In the genomic region with DNA sequence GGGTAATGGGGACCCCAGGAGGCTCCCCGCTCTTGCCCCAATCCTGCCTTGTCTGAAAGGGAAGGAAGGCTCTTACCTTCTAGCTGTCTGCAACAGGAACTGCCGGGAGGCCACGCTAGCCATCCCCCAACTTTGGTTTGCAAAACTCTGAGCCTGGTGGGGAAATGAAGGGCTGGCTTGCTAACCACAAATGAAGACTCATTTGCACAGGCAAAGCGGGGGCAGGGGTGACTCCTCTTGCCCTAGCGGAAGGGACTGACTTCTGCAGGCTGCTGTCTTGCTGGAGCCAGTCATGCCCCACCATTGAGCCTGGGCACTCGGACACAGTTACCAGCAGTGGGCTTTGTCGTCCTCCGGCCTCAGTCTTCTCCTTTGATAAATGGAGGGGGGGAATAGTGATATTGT, we compare ENCODE assay signal across 9 cellular contexts. TPM values are rescaled to one million over a fixed set of nuclear protein-coding genes. Genes with fewer than 3 reads are reported as not detected.
DNase-seq lines count a peak whose midpoint lies in the region; ATAC-seq and TF ChIP-seq lines count a peak whose summit lies in the region.
"Had no signal": no experiment of that assay in that cellular context is flagged by ENCODE, and none has a peak within 500 bp of the region (broad histone marks: within the 10 kb centered on the region; RNA-seq: fewer than 3 reads in every experiment).

No MANE protein-coding gene starts in this region.

- H3K4me3 Mint-ChIP-seq in HFFc6: no peak overlapping the region
- H3K4me3 Mint-ChIP-seq: nephron had no signal

- no peaks in the 10 kb centered on the region for H3K36me3 ChIP-seq in body of pancreas (replicated peaks in 1 of 2; ENCODE audit: insufficient read depth in 1 of 2, low read depth in 2 of 2)
- no peaks in the 10 kb centered on the region for H3K36me3 ChIP-seq in sigmoid colon

- no peaks in the 10 kb centered on the region for H3K36me3 Mint-ChIP-seq in HFFc6 (ENCODE audit: low read depth)

- H3K9me3 ChIP-seq in body of pancreas (no peaks in the 10 kb centered on the region), sigmoid colon (no peaks in the 10 kb centered on the region)

- in situ Hi-C loops in GM18951 (cut with MboI; ENCODE audit: low sequenced_read_pairs, unreplicated experiment): no loop called here

- no peaks in the 10 kb centered on the region for H3K9me3 Mint-ChIP-seq in HFFc6
- H3K9me3 Mint-ChIP-seq: nephron had no signal

- H3K4me1 ChIP-seq in body of pancreas (no peaks in the 10 kb centered on the region), sigmoid colon (no peaks in the 10 kb centered on the region)

- no peak overlapping the region for H3K27ac Mint-ChIP-seq in HFFc6
- H3K27ac Mint-ChIP-seq: nephron had no signal

- no peak overlapping the region for H3K27ac ChIP-seq in body of pancreas
- H3K27ac ChIP-seq in sigmoid colon: no peak overlapping the region

- H3K4me3 ChIP-seq in body of pancreas (no peak overlapping the region), sigmoid colon (no peak overlapping the region)

- peaks cover 16% of the 10 kb centered on the region for H3K27me3 Mint-ChIP-seq in HFFc6 (ENCODE audit: insufficient read depth)

- no peaks in the 10 kb centered on the region for H3K4me1 Mint-ChIP-seq in HFFc6 (ENCODE audit: low read depth)
- H3K4me1 Mint-ChIP-seq: nephron had no signal

- peak; percentile 11 for DNase-seq in RPMI7951 (ENCODE audit: low read depth)
- DNase-seq in body of pancreas: peak; percentile 16 to 62 (median 22)
- peak; percentile 68 for DNase-seq in sigmoid colon
- DNase-seq in DMS153 (lab: John Stamatoyannopoulos, UW): no peak
- no peak for DNase-seq in superior temporal gyrus (ENCODE audit: extremely low spot score)
- DNase-seq in HFFc6: no peak

- ATAC-seq in HG02943 (IDR thresholded peaks at IDR 0.05; ENCODE audit: low read depth, unreplicated experiment) (peak; percentile 63), body of pancreas (no peak)

- H3K27me3 ChIP-seq in body of pancreas (no peaks in the 10 kb centered on the region), sigmoid colon (no peaks in the 10 kb centered on the region)

- intact Hi-C loops in body of pancreas (cut with DNase I): no loop called here
- intact Hi-C loops in sigmoid colon (cut with DNase I): no loop called here

- TF ChIP-seq POLR2A in GM18951 (IDR thresholded peaks at IDR 0.05; ENCODE audit: extremely low read depth, insufficient read depth, insufficient read length): peak; percentile 87
- TF ChIP-seq POLR2A in body of pancreas (IDR thresholded peaks at IDR 0.05): no peak
- no peak for TF ChIP-seq POLR2A in sigmoid colon (IDR thresholded peaks at IDR 0.05)

- TF ChIP-seq CTCF in body of pancreas (IDR thresholded peaks at IDR 0.05) (peak in 1 of 7 experiments; percentile 14), sigmoid colon (IDR thresholded peaks at IDR 0.05) (no peak), HFFc6 (IDR thresholded peaks at IDR 0.05) (no peak)

- 75 to 89% methylated on average over 6 to 8 of the region's 8 CpGs for WGBS in body of pancreas, 2 donors
- 48 to 80% methylated on average over 8 of the region's 8 CpGs for WGBS in sigmoid colon, 2 donors

- TF ChIP-seq EP300 in sigmoid colon (IDR thresholded peaks at IDR 0.05): no peak

RNA-seq across cellular contexts. Expression of a gene that starts 52.6 kb away (rescaled TPM):
- 0.10 and 0.36 TPM in 2 replicates for total RNA-seq in RPMI7951 (2014; rRNA removed; shearing (Covaris generic))
- total RNA-seq in body of pancreas (1 to 10 TPM; 6.7 to 9.6 TPM), sigmoid colon (1 to 10 TPM; 2.4 to 8.0 (median 3.8) TPM)
- 10 to 100 TPM in 1 of 3 donors, 1 to 10 TPM in 2; 1.6 to 24.8 (median 1.8) TPM for polyA plus RNA-seq in sigmoid colon
- total RNA-seq in HFFc6 (2021; fragmentation: NEBNext Ultra II Directional; extraction: Animal tissue kit (Norgen Biotek cat#: 25700)): under 1 TPM; 0.14 to 0.61 (median 0.27) TPM

Comparison
In these comparisons a context has a peak if more than half of its experiments do, and no peak if none do; other contexts are left out.
1. DNase-seq: peak in RPMI7951 (single experiment), body of pancreas (4 of 4) and sigmoid colon (single experiment); none in DMS153 (single experiment), superior temporal gyrus (single experiment) and HFFc6 (single experiment).